ENCODE assay signal across 11 cellular contexts in the genomic region with DNA sequence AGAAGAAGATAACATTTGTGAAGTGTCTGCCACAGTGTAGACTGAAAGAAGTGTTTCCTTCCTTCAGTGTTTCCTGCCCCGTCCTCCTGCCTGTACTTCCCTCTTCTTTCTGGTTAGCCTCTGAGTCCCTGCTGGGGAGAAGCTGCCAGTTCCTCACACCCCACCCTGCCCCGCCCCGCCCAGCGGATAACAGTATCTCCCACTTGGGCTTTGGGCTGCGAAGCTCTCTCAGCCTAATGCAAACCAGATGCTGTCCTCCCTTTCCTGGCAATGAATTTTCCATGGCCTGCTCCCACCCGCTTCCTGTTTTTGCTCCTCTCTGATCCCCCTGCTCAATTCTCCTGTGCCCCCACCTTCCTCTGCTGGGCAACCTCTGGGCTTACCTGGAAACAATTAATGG.
A peak's percentile ranks its signal among the peaks of the same experiment; 100 is the strongest.
DNase-seq lines count a peak whose midpoint lies in the region; ATAC-seq and TF ChIP-seq lines count a peak whose summit lies in the region.
"Had no signal": no experiment of that assay in that cellular context is flagged by ENCODE, and none has a peak within 500 bp of the region (broad histone marks: within the 10 kb centered on the region; RNA-seq: fewer than 3 reads in every experiment).

No MANE protein-coding gene starts in this region.

- peaks cover 85% of the 10 kb centered on the region for H3K4me1 Mint-ChIP-seq in nephron
- H3K4me1 Mint-ChIP-seq in stimulated activated memory B cell treated with anti-CD40 and anti-IgM and Interleukin-4, amounts not matched to agents 10 μg/mL and 1 μg/mL and 100 μg/mL, for 72 hours, result peaks cover 17% of the 10 kb centered on the region

- peak overlapping the region; percentile 98 to 100 (median 99) for H3K27ac Mint-ChIP-seq in nephron
- H3K27ac Mint-ChIP-seq in stimulated activated memory B cell treated with anti-CD40 and anti-IgM and Interleukin-4, amounts not matched to agents 10 μg/mL and 1 μg/mL and 100 μg/mL, for 72 hours, result no peak overlapping the region
- H3K27ac Mint-ChIP-seq: activated naive CD8-positive, alpha-beta T cell; CD8-positive, alpha-beta T cell had no signal

- H3K9me3 Mint-ChIP-seq in nephron, result peaks cover under 1% of the 10 kb centered on the region
- no peaks in the 10 kb centered on the region for H3K9me3 Mint-ChIP-seq in stimulated activated memory B cell treated with anti-CD40 and anti-IgM and Interleukin-4, amounts not matched to agents 10 μg/mL and 1 μg/mL and 100 μg/mL, for 72 hours
- H3K9me3 Mint-ChIP-seq: CD8-positive, alpha-beta T cell had no signal

- DNase-seq in AG09319 (ENCODE audit: extremely low read depth, low read depth) (peak; percentile 66), OCI-M1 (lab: John Stamatoyannopoulos, UW) (peak; percentile 44), fibroblast of gingiva (ENCODE audit: low read depth) (peak; percentile 90)

- ATAC-seq in HG03025 (IDR thresholded peaks at IDR 0.05; ENCODE audit: low FRiP score, unreplicated experiment) (no peak), GM18519 (IDR thresholded peaks at IDR 0.05; ENCODE audit: low FRiP score, unreplicated experiment) (no peak), HG03196 (IDR thresholded peaks at IDR 0.05; ENCODE audit: unreplicated experiment) (no peak)
- ATAC-seq in stimulated activated memory B cell treated with anti-CD40 and anti-IgM and Interleukin-4, amounts not matched to agents 10 μg/mL and 1 μg/mL and 100 μg/mL, for 72 hours, result no peak
- ATAC-seq: CD8-positive, alpha-beta T cell; HCT116 had no signal

- H3K4me3 Mint-ChIP-seq in nephron, result peak overlapping the region; percentile 19 to 73 (median 55)
- no peak overlapping the region for H3K4me3 Mint-ChIP-seq in stimulated activated memory B cell treated with anti-CD40 and anti-IgM and Interleukin-4, amounts not matched to agents 10 μg/mL and 1 μg/mL and 100 μg/mL, for 72 hours
- H3K4me3 Mint-ChIP-seq: activated naive CD8-positive, alpha-beta T cell; CD8-positive, alpha-beta T cell had no signal

- peaks cover 7% of the 10 kb centered on the region for H3K27me3 Mint-ChIP-seq in nephron (ENCODE audit: low read depth)
- H3K27me3 Mint-ChIP-seq in stimulated activated memory B cell treated with anti-CD40 and anti-IgM and Interleukin-4, amounts not matched to agents 10 μg/mL and 1 μg/mL and 100 μg/mL, for 72 hours, result peaks cover 40% of the 10 kb centered on the region

- peaks cover 2% of the 10 kb centered on the region for H3K36me3 Mint-ChIP-seq in nephron (ENCODE audit: low read depth)
- H3K36me3 Mint-ChIP-seq in stimulated activated memory B cell treated with anti-CD40 and anti-IgM and Interleukin-4, amounts not matched to agents 10 μg/mL and 1 μg/mL and 100 μg/mL, for 72 hours, result no peaks in the 10 kb centered on the region
- H3K36me3 Mint-ChIP-seq: activated naive CD8-positive, alpha-beta T cell; CD8-positive, alpha-beta T cell had no signal

- TF ChIP-seq CTCF in AG09319 (IDR thresholded peaks at IDR 0.05; ENCODE audit: low read depth, low read length) (no peak), nephron (IDR thresholded peaks at IDR 0.05; ENCODE audit: unreplicated experiment in 3 of 3) (no peak)
